Comparison of ENCODE assay signal across 7 cellular contexts in genomic region chr11:114612199-114612598, GRCh38. TPM values are rescaled to one million over a fixed set of nuclear protein-coding genes. Genes with fewer than 3 reads are reported as not detected.
"Had no signal": no experiment of that assay in that cellular context is flagged by ENCODE, and none has a peak within 500 bp of the region (broad histone marks: within the 10 kb centered on the region; RNA-seq: fewer than 3 reads in every experiment).

No MANE protein-coding gene starts in this region.

RNA-seq across cellular contexts. Expression of gene NXPE4, which starts 16.6 kb away (rescaled TPM):
- total RNA-seq: GM23248, H4, H7, HFFc6, HT1080, IMR-90, K562 had no signal
- polyA plus RNA-seq: GM23248, IMR-90, K562 had no signal

RNA-seq across cellular contexts. Expression of gene NXPE1, which starts 52.5 kb away (rescaled TPM):
- total RNA-seq: GM23248, H4, H7, HFFc6, HT1080, IMR-90, K562 had no signal
- polyA plus RNA-seq: GM23248, IMR-90, K562 had no signal
